ENCODE assay signal across 8 cellular contexts in the genomic region with DNA sequence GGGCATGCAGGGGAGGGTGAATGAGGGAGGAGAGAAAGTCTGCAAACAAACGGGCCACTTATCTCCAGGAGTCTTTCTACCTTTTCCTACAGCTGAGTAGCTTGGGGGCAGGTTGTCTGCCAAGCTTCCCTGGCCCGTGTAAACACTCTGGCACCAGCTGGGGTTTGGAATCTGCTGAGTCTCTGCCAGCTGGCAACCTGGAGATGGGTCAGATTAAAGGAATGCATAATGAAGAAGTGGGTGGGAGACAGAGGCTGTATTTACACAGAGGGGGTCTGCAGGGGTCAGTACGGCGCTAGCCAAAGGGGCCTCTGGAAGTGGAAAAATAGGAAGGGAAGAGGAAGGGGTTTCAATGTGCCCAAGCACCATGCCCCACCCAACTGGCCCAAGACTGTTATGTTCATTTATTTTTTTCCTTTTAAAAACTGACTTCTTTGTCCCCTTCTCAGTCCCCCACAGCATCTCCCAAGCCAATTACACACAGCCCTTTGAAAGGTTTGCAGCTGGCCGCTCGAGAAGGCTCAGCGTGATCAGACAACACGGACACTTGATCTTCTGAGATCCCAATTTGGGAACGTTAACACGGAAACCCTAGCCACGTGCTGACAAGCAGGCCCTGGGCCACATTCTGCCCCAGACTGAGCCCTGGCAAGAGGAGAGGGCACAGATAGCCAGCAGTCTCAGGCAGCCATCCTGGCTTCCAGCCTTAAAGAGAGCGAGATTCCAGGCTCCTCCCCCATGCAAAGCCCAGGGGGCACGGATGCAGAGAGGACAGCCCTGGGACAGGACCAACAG. TPM values are rescaled to one million over a fixed set of nuclear protein-coding genes. Genes with fewer than 3 reads are reported as not detected.
DNase-seq lines count a peak whose midpoint lies in the region; ATAC-seq, FAIRE-seq and TF ChIP-seq lines count a peak whose summit lies in the region.

No MANE protein-coding gene starts in this region.

- peak; percentile 90 for DNase-seq in DMS153 (lab: John Stamatoyannopoulos, UW)
- DNase-seq in NCI-H2196 (lab: John Stamatoyannopoulos, UW; ENCODE audit: unreplicated experiment), result peak; percentile 87
- peak; percentile 74 for DNase-seq in bronchial epithelial cell (ENCODE audit: low read depth)
- peak; percentile 51 to 65 for DNase-seq in left colon
- DNase-seq in transverse colon, result peak; percentile 58
- DNase-seq in NCI-H1930 (lab: John Stamatoyannopoulos, UW), result no peak

- TF ChIP-seq EP300 in transverse colon (IDR thresholded peaks at IDR 0.05; ENCODE audit: low read depth), result no peak

- WGBS in transverse colon (ENCODE audit: low coverage in 1 of 2), 2 donors, result 24 to 33% methylated on average over 3 to 13 of the region's 13 CpGs

- no peaks in the 10 kb centered on the region for H3K9me3 ChIP-seq in transverse colon

- H3K27me3 ChIP-seq in bronchial epithelial cell (ENCODE audit: control insufficient read depth, insufficient read depth, low read length) (no peaks in the 10 kb centered on the region), transverse colon (no peaks in the 10 kb centered on the region)

- peak; percentile 43 for ATAC-seq in left colon
- ATAC-seq in GM18519 (IDR thresholded peaks at IDR 0.05; ENCODE audit: low FRiP score, unreplicated experiment), result no peak
- ATAC-seq in GM19463 (IDR thresholded peaks at IDR 0.05; ENCODE audit: unreplicated experiment), result no peak

- no peak for TF ChIP-seq POLR2A in transverse colon (IDR thresholded peaks at IDR 0.05)

- in situ Hi-C loops in transverse colon (cut with MboI; ENCODE audit: low pct_ligation_motif_present in 1 of 4, low pct_unique_long_range_greater_than_20kb in 1 of 4, low sequenced_read_pairs in 3 of 4), result no loop called here

- intact Hi-C loops in left colon (cut with DNase I, micrococcal nuclease), result no loop called here
- intact Hi-C loops in transverse colon (cut with DNase I; ENCODE audit: low total_unique reads), result no loop called here

- H3K36me3 ChIP-seq in bronchial epithelial cell (ENCODE audit: control insufficient read depth, insufficient read depth, low read length) (no peaks in the 10 kb centered on the region), transverse colon (no peaks in the 10 kb centered on the region)

- FAIRE-seq in bronchial epithelial cell (lab: Jason Lieb, UNC), result no peak

- peaks cover 43 to 72% (median 62%) of the 10 kb centered on the region in 4 donors for H3K4me1 ChIP-seq in transverse colon

- H3K27ac ChIP-seq in transverse colon, result peak overlapping the region; percentile 67 to 79 (median 77)

- no peak for TF ChIP-seq CTCF in bronchial epithelial cell (IDR thresholded peaks at IDR 0.05; ENCODE audit: insufficient read depth, low read length, severe bottlenecking)
- no peak for TF ChIP-seq CTCF in transverse colon (IDR thresholded peaks at IDR 0.05)

- no peak overlapping the region for H3K4me3 ChIP-seq in bronchial epithelial cell (ENCODE audit: low read depth, low read length)
- H3K4me3 ChIP-seq in transverse colon, result no peak overlapping the region

RNA-seq across cellular contexts. Expression of a gene that starts 25.2 kb away (rescaled TPM):
- total RNA-seq in bronchial epithelial cell, result 3.2 and 4.2 TPM in 2 replicates
- 10 to 100 TPM; 15.3 to 23.7 TPM for total RNA-seq in left colon
- 10 to 100 TPM in 2 of 4 donors, 1 to 10 TPM in 2; 8.4 to 15.4 (median 11.7) TPM for total RNA-seq in transverse colon

Comparison
In these comparisons a context has a peak if more than half of its experiments do, and no peak if none do; other contexts are left out.
1. DNase-seq: peak in DMS153 (single experiment), NCI-H2196 (single experiment), bronchial epithelial cell (single experiment), left colon (2 of 2) and transverse colon (single experiment); none in NCI-H1930 (0 of 2).